Comparison of ENCODE assay signal across 1 cellular context in genomic region chr10:112991888-112992491, GRCh38.
TF ChIP-seq lines count a peak whose summit lies in the region.

No MANE protein-coding gene starts in this region.

TF ChIP-seq in H1, 55 proteins besides CTCF, POLR2A, EP300 and RAD21:
- TF ChIP-seq CHD7 (IDR thresholded peaks at IDR 0.05; ENCODE audit: insufficient replicate concordance, low read length) (no peak), FOSL1 (IDR thresholded peaks at IDR 0.05; ENCODE audit: insufficient read depth, low read depth, low read length) (no peak), HDAC2 (IDR thresholded peaks at IDR 0.05; ENCODE audit: borderline replicate concordance in 1 of 2, low read depth in 2 of 2, low read length in 2 of 2) (no peak)
